ENCODE assay signal across 8 cellular contexts in the genomic region with DNA sequence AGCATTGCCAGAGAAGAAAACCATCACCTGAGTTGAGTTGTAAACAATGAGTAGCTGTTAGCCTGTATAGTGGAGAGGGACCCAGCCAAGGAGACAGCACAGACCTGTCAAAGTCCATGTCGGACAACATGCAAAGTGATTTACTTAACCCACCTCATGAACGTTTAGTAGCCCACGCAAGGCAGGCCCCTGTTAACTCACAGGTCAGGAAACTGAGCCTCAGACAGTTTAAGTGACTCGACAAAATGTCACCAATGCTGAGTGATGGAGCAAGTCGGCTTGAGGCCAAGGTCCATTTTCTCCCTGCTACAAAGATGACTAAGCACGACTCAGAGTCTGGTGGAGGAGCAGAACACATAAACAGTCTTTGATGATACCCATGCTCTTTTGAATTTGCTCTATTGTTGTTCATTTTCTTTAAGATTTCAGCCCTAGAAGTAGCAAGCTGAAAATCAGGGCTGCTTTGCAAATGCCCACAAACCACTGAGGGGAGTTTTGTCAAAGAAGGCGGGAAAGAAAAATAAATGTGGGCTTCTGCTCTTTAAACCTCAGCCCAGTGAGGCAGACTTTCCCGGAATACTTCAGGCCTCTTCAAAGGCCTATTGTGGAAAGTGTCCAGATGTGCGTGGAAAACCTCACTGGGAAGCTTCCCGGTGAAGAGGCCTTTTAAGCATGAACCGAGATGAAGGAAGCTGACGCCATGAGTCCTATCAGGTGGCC.
DNase-seq lines count a peak whose midpoint lies in the region; ATAC-seq and TF ChIP-seq lines count a peak whose summit lies in the region.

No MANE protein-coding gene starts in this region.

- DNase-seq in NCI-H510A treated with DMSO at 0.1 percent for 48 hours (lab: John Stamatoyannopoulos, UW) (peak; percentile 17), NCI-H510A (lab: John Stamatoyannopoulos, UW) (no peak), fibroblast of the aortic adventitia (ENCODE audit: low read depth) (peak; percentile 98), non-pigmented ciliary epithelial cell (ENCODE audit: low read depth) (peak; percentile 90), NCI-H526 (lab: John Stamatoyannopoulos, UW) (no peak)
- DNase-seq in CD4-positive, alpha-beta memory T cell, result no peak

- no peak overlapping the region for H3K27ac ChIP-seq in CD4-positive, alpha-beta memory T cell (ENCODE audit: low read depth, low read length)

- POLR2A ChIA-PET in CD4-positive, alpha-beta memory T cell (lab: Charles Lee; ENCODE audit: partially characterized antibody), result no interaction called here

- no peaks in the 10 kb centered on the region for H3K36me3 ChIP-seq in CD4-positive, alpha-beta memory T cell (ENCODE audit: insufficient read depth, low read length)

- H3K9me3 ChIP-seq in CD4-positive, alpha-beta memory T cell (ENCODE audit: control insufficient read depth in 1 of 2, low read length in 2 of 2), result no peaks in the 10 kb centered on the region

- H3K4me3 ChIP-seq in fibroblast of the aortic adventitia (ENCODE audit: low read depth, low read length), result no peak overlapping the region
- H3K4me3 ChIP-seq in CD4-positive, alpha-beta memory T cell (ENCODE audit: low read length in 2 of 2), result no peak overlapping the region

- CTCF ChIA-PET in CD4-positive, alpha-beta memory T cell (lab: Charles Lee; ENCODE audit: partially characterized antibody), result no interaction called here

- peak overlapping the region; percentile 26 for H3K4me3 Mint-ChIP-seq in T-helper 1 cell treated with Interleukin-12 subunit alpha and Interleukin-12 subunit beta and Interleukin-4 antibody, amounts not matched to agents 30 μg/mL and 1 μg/mL, for 36 hours
- H3K4me3 Mint-ChIP-seq in CD4-positive, alpha-beta memory T cell, result peak overlapping the region in 1 of 8 donors; percentile 34

- no peaks in the 10 kb centered on the region for H3K27me3 Mint-ChIP-seq in T-helper 1 cell treated with Interleukin-12 subunit alpha and Interleukin-12 subunit beta and Interleukin-4 antibody, amounts not matched to agents 30 μg/mL and 1 μg/mL, for 36 hours (ENCODE audit: low read depth)
- H3K27me3 Mint-ChIP-seq in CD4-positive, alpha-beta memory T cell, result peaks cover 0 to 2% of the 10 kb centered on the region in 2 donors

- H3K9me3 Mint-ChIP-seq in T-helper 1 cell treated with Interleukin-12 subunit alpha and Interleukin-12 subunit beta and Interleukin-4 antibody, amounts not matched to agents 30 μg/mL and 1 μg/mL, for 36 hours, result peaks cover 2% of the 10 kb centered on the region
- H3K9me3 Mint-ChIP-seq in CD4-positive, alpha-beta memory T cell, result peaks cover 0 to under 1% (median 0%) of the 10 kb centered on the region in 8 donors

- H3K27me3 ChIP-seq in CD4-positive, alpha-beta memory T cell (ENCODE audit: insufficient read depth, low read length), result no peaks in the 10 kb centered on the region

- H3K4me1 Mint-ChIP-seq in T-helper 1 cell treated with Interleukin-12 subunit alpha and Interleukin-12 subunit beta and Interleukin-4 antibody, amounts not matched to agents 30 μg/mL and 1 μg/mL, for 36 hours (ENCODE audit: low read depth), result peaks cover 28% of the 10 kb centered on the region
- peaks cover 8 to 10% (median 8%) of the 10 kb centered on the region in 4 donors for H3K4me1 Mint-ChIP-seq in CD4-positive, alpha-beta memory T cell

- no peak for TF ChIP-seq CTCF in fibroblast of the aortic adventitia (IDR thresholded peaks at IDR 0.05; ENCODE audit: insufficient read depth, low read length)

- H3K27ac Mint-ChIP-seq in T-helper 1 cell treated with Interleukin-12 subunit alpha and Interleukin-12 subunit beta and Interleukin-4 antibody, amounts not matched to agents 30 μg/mL and 1 μg/mL, for 36 hours, result peak overlapping the region; percentile 83
- peak overlapping the region in 2 of 7 donors; percentile 19 to 22 for H3K27ac Mint-ChIP-seq in CD4-positive, alpha-beta memory T cell

- peaks cover under 1% of the 10 kb centered on the region for H3K36me3 Mint-ChIP-seq in T-helper 1 cell treated with Interleukin-12 subunit alpha and Interleukin-12 subunit beta and Interleukin-4 antibody, amounts not matched to agents 30 μg/mL and 1 μg/mL, for 36 hours (ENCODE audit: low read depth)
- peaks cover 2% of the 10 kb centered on the region in 2 donors for H3K36me3 Mint-ChIP-seq in CD4-positive, alpha-beta memory T cell

- peaks cover 5% of the 10 kb centered on the region for H3K4me1 ChIP-seq in CD4-positive, alpha-beta memory T cell (ENCODE audit: insufficient read depth, low read length)

- ATAC-seq in HG02840 (IDR thresholded peaks at IDR 0.05; ENCODE audit: low FRiP score, unreplicated experiment), result no peak

- intact Hi-C loops in CD4-positive, alpha-beta memory T cell (cut with micrococcal nuclease), result no loop called here

Comparison
In these comparisons a context has a peak if more than half of its experiments do, and no peak if none do; other contexts are left out.
1. DNase-seq: peak in NCI-H510A treated with DMSO at 0.1 percent for 48 hours (single experiment), fibroblast of the aortic adventitia (single experiment) and non-pigmented ciliary epithelial cell (single experiment); none in NCI-H510A (single experiment), NCI-H526 (0 of 2) and CD4-positive, alpha-beta memory T cell (0 of 5).